16 cellular contexts compared by ENCODE assay signal in genomic region chr2:234816491-234816890, GRCh38.
DNase-seq lines count a peak whose midpoint lies in the region; ATAC-seq and TF ChIP-seq lines count a peak whose summit lies in the region.
"Had no signal": no experiment of that assay in that cellular context is flagged by ENCODE, and none has a peak within 500 bp of the region (broad histone marks: within the 10 kb centered on the region; RNA-seq: fewer than 3 reads in every experiment).

No MANE protein-coding gene starts in this region.

- H3K79me1 ChIP-seq in mesenchymal stem cell (replicated peaks; ENCODE audit: low read length, poor library complexity, severe bottlenecking) = no peaks in the 10 kb centered on the region

- no peak for TF ChIP-seq CTCF in type B pancreatic cell (conservative IDR thresholded peaks at IDR 0.05)
- no peak for TF ChIP-seq CTCF in smooth muscle cell (IDR thresholded peaks at IDR 0.05; ENCODE audit: borderline replicate concordance, insufficient read depth, poor library complexity, severe bottlenecking)

- no peaks in the 10 kb centered on the region for H3K9me3 Mint-ChIP-seq in type B pancreatic cell

- no peak overlapping the region for H2BK120ac ChIP-seq in mesenchymal stem cell (ENCODE audit: low read depth, low read length)

- H2BK12ac ChIP-seq in mesenchymal stem cell (ENCODE audit: low read length in 2 of 2) = no peak overlapping the region

- H3K27me3 Mint-ChIP-seq in type B pancreatic cell = peaks cover 3% of the 10 kb centered on the region

- peak; percentile 17 for DNase-seq in NCI-H2107 treated with DMSO at 0.1 percent for 48 hours (lab: John Stamatoyannopoulos, UW; ENCODE audit: unreplicated experiment)
- no peak for DNase-seq in NCI-H2107 (lab: John Stamatoyannopoulos, UW)
- DNase-seq in SJCRH30 = peak; percentile 50 to 77
- DNase-seq in mesenchymal stem cell = no peak
- DNase-seq in type B pancreatic cell (ENCODE audit: extremely low spot score, unreplicated experiment) = no peak
- DNase-seq in 8988T = no peak
- DNase-seq in smooth muscle cell (lab: John Stamatoyannopoulos, UW; ENCODE audit: unreplicated experiment) = no peak
- DNase-seq: CD8-positive, alpha-beta memory T cell; MV-4-11; NCI-H1930; NCI-H82 had no signal

- H3K27ac Mint-ChIP-seq in type B pancreatic cell = no peak overlapping the region
- H3K27ac Mint-ChIP-seq: CD8-positive, alpha-beta memory T cell had no signal

- H3K4me1 Mint-ChIP-seq in type B pancreatic cell (ENCODE audit: unreplicated experiment) = peaks cover 5% of the 10 kb centered on the region
- H3K4me1 Mint-ChIP-seq: CD8-positive, alpha-beta memory T cell had no signal

- H3K4me3 ChIP-seq in SJCRH30 (peak overlapping the region; percentile 29), mesenchymal stem cell (ENCODE audit: insufficient read depth in 1 of 2, low read depth in 1 of 2, low read length in 2 of 2) (no peak overlapping the region), smooth muscle cell (no peak overlapping the region)
- H3K4me3 ChIP-seq: SK-N-MC had no signal

- H3K18ac ChIP-seq in mesenchymal stem cell (ENCODE audit: low read depth in 1 of 2, low read length in 2 of 2) = no peak overlapping the region

- no peaks in the 10 kb centered on the region for H3F3A ChIP-seq in smooth muscle cell (ENCODE audit: low read depth)

- peak overlapping the region; percentile 24 for H3K4me3 Mint-ChIP-seq in type B pancreatic cell
- H3K4me3 Mint-ChIP-seq: CD8-positive, alpha-beta memory T cell had no signal

- 80% methylated on average over 8 of the region's 10 CpGs for WGBS in mesenchymal stem cell
- 87% methylated on average over 10 of the region's 10 CpGs for WGBS in smooth muscle cell (ENCODE audit: low lambda C conversion rate)

- H3K4ac ChIP-seq in mesenchymal stem cell (ENCODE audit: low read depth in 1 of 2, low read length in 2 of 2) = no peak overlapping the region

- peaks cover 23% of the 10 kb centered on the region for H3K4me1 ChIP-seq in SJCRH30
- H3K4me1 ChIP-seq in mesenchymal stem cell (ENCODE audit: control insufficient read depth, insufficient read depth, low read depth, low read length) = peaks cover 17% of the 10 kb centered on the region
- no peaks in the 10 kb centered on the region for H3K4me1 ChIP-seq in smooth muscle cell (ENCODE audit: low read depth)

- H3K4me2 ChIP-seq in mesenchymal stem cell (ENCODE audit: low read length, poor library complexity, severe bottlenecking) = no peak overlapping the region
- no peak overlapping the region for H3K4me2 ChIP-seq in smooth muscle cell
- H3K4me2 ChIP-seq: KMS-11 had no signal

- H2AK5ac ChIP-seq in mesenchymal stem cell (ENCODE audit: low read length, severe bottlenecking) = peak overlapping the region; percentile 73

- H2BK5ac ChIP-seq in mesenchymal stem cell (ENCODE audit: low read depth, low read length, poor library complexity, severe bottlenecking) = no peak overlapping the region

- no peaks in the 10 kb centered on the region for H4K20me1 ChIP-seq in smooth muscle cell (ENCODE audit: low read depth)

- no peak for ATAC-seq in activated CD4-positive, CD25-positive, alpha-beta regulatory T cell treated with anti-CD3 and anti-CD28 coated beads, Interleukin-2, amount 50 U/mL, for 24 hours

- H3K23ac ChIP-seq in mesenchymal stem cell (ENCODE audit: low read length in 2 of 2) = no peak overlapping the region

- H4K8ac ChIP-seq in mesenchymal stem cell (ENCODE audit: low read length) = no peak overlapping the region

- H2BK15ac ChIP-seq in mesenchymal stem cell (ENCODE audit: low read depth, poor library complexity, severe bottlenecking) = no peak overlapping the region

- no peak overlapping the region for H3K14ac ChIP-seq in mesenchymal stem cell (ENCODE audit: low read length in 2 of 2)

- no peaks in the 10 kb centered on the region for H3K79me2 ChIP-seq in smooth muscle cell (ENCODE audit: low read depth)

- H3K27ac ChIP-seq in SJCRH30 = peak overlapping the region; percentile 76
- no peak overlapping the region for H3K27ac ChIP-seq in mesenchymal stem cell (ENCODE audit: low read length, poor library complexity, severe bottlenecking)
- no peak overlapping the region for H3K27ac ChIP-seq in smooth muscle cell (ENCODE audit: low read depth)
- H3K27ac ChIP-seq: 22Rv1, HL-60, KMS-11, SK-N-MC had no signal

- no peak overlapping the region for H4K91ac ChIP-seq in mesenchymal stem cell (ENCODE audit: low read length)

- H3K36me3 Mint-ChIP-seq in type B pancreatic cell = no peaks in the 10 kb centered on the region
- H3K36me3 Mint-ChIP-seq: CD8-positive, alpha-beta memory T cell had no signal

- no peaks in the 10 kb centered on the region for H3K9me3 ChIP-seq in SJCRH30 (replicated peaks)
- H3K9me3 ChIP-seq in mesenchymal stem cell (ENCODE audit: control insufficient read depth, low read length) = no peaks in the 10 kb centered on the region
- no peaks in the 10 kb centered on the region for H3K9me3 ChIP-seq in smooth muscle cell (replicated peaks; ENCODE audit: low read depth)

- H3K9ac ChIP-seq in mesenchymal stem cell (ENCODE audit: low read length) (no peak overlapping the region), smooth muscle cell (ENCODE audit: low read depth) (no peak overlapping the region)
- H3K9ac ChIP-seq: KMS-11 had no signal

- H3K27me3 ChIP-seq in SJCRH30 (no peaks in the 10 kb centered on the region), mesenchymal stem cell (ENCODE audit: control insufficient read depth in 1 of 2, insufficient read depth in 1 of 2, low read length in 2 of 2) (peaks cover 0 to 14% of the 10 kb centered on the region in 2 experiments), smooth muscle cell (ENCODE audit: low read depth) (no peaks in the 10 kb centered on the region)

- no peak overlapping the region for H2AFZ ChIP-seq in mesenchymal stem cell (ENCODE audit: low read depth, low read length)
- no peak overlapping the region for H2AFZ ChIP-seq in smooth muscle cell (ENCODE audit: low read depth)

- H3K36me3 ChIP-seq in SJCRH30 = no peaks in the 10 kb centered on the region
- no peaks in the 10 kb centered on the region for H3K36me3 ChIP-seq in mesenchymal stem cell (ENCODE audit: control insufficient read depth in 1 of 2, insufficient read depth in 2 of 2, low read depth in 1 of 2, low read length in 2 of 2)
- no peaks in the 10 kb centered on the region for H3K36me3 ChIP-seq in smooth muscle cell (ENCODE audit: low read depth)

Comparison
In these comparisons a context has a peak if more than half of its experiments do, and no peak if none do; other contexts are left out.
1. DNase-seq: peak in NCI-H2107 treated with DMSO at 0.1 percent for 48 hours (single experiment) and SJCRH30 (2 of 2); none in NCI-H2107 (single experiment), mesenchymal stem cell (single experiment), type B pancreatic cell (single experiment), 8988T (single experiment) and smooth muscle cell (single experiment).